ENCODE assay signal across 13 cellular contexts in genomic region chr4:99324978-99325377, GRCh38. TPM values are rescaled to one million over a fixed set of nuclear protein-coding genes. Genes with fewer than 3 reads are reported as not detected.
DNase-seq lines count a peak whose midpoint lies in the region; ATAC-seq and TF ChIP-seq lines count a peak whose summit lies in the region.
"Had no signal": no experiment of that assay in that cellular context is flagged by ENCODE, and none has a peak within 500 bp of the region (broad histone marks: within the 10 kb centered on the region; RNA-seq: fewer than 3 reads in every experiment).

No MANE protein-coding gene starts in this region.

- no peaks in the 10 kb centered on the region for H3K36me3 Mint-ChIP-seq in activated T-cell treated with anti-CD3 and anti-CD28 coated beads, Interleukin-2, amount 50 U/mL, for 4 hours (ENCODE audit: insufficient read depth)
- no peaks in the 10 kb centered on the region for H3K36me3 Mint-ChIP-seq in T-helper 17 cell (ENCODE audit: low read depth)
- H3K36me3 Mint-ChIP-seq: IgD-negative memory B cell had no signal

- no peak overlapping the region for H3K27ac Mint-ChIP-seq in T-helper 17 cell
- H3K27ac Mint-ChIP-seq: activated CD4-positive, alpha-beta memory T cell treated with anti-CD3 and anti-CD28 coated beads, Interleukin-2, amount 10 ng/mL, durations not matched to agents 7 days and 5 days; IgD-negative memory B cell had no signal

- H3K4me3 Mint-ChIP-seq in activated T-cell treated with anti-CD3 and anti-CD28 coated beads, Interleukin-2, amount 50 U/mL, for 4 hours: no peak overlapping the region
- no peak overlapping the region for H3K4me3 Mint-ChIP-seq in T-helper 17 cell
- H3K4me3 Mint-ChIP-seq: activated CD4-positive, alpha-beta memory T cell treated with anti-CD3 and anti-CD28 coated beads, Interleukin-2, amount 10 ng/mL, durations not matched to agents 7 days and 5 days; IgD-negative memory B cell had no signal

- no peaks in the 10 kb centered on the region for H3K9me3 Mint-ChIP-seq in activated T-cell treated with anti-CD3 and anti-CD28 coated beads, Interleukin-2, amount 50 U/mL, for 4 hours
- H3K9me3 Mint-ChIP-seq: activated CD4-positive, alpha-beta memory T cell treated with anti-CD3 and anti-CD28 coated beads, Interleukin-2, amount 10 ng/mL, durations not matched to agents 7 days and 5 days had no signal

- peak; percentile 87 for DNase-seq in AG20443 (ENCODE audit: low spot score)
- DNase-seq in astrocyte of the spinal cord (ENCODE audit: low read depth, low spot score): peak; percentile 59
- DNase-seq in left ventricle myocardium superior: peak; percentile 69
- DNase-seq in activated T-cell treated with anti-CD3 and anti-CD28 coated beads, Interleukin-2, amount 50 U/mL, for 4 hours: no peak
- no peak for DNase-seq in NCI-H82 treated with DMSO at 0.1 percent for 48 hours (lab: John Stamatoyannopoulos, UW; ENCODE audit: unreplicated experiment)
- DNase-seq in activated T-cell treated with anti-CD3 and anti-CD28 coated beads for 4 hours: no peak
- DNase-seq in T-helper 17 cell: no peak
- DNase-seq: activated CD4-positive, alpha-beta memory T cell treated with anti-CD3 and anti-CD28 coated beads, Interleukin-2, amount 10 ng/mL, durations not matched to agents 7 days and 5 days; BE2C; NCI-H226 had no signal

- H3K9ac ChIP-seq in rectal smooth muscle tissue (ENCODE audit: low read length): no peak overlapping the region

- H3K9me3 ChIP-seq in T-helper 17 cell (ENCODE audit: control insufficient read depth, low read length, poor library complexity, severe bottlenecking): no peaks in the 10 kb centered on the region
- H3K9me3 ChIP-seq: BE2C had no signal

- no peaks in the 10 kb centered on the region for H3K27me3 ChIP-seq in rectal smooth muscle tissue (ENCODE audit: control insufficient read depth, insufficient read depth, low read length)
- H3K27me3 ChIP-seq: BE2C had no signal

- peak overlapping the region; percentile 70 for H3K27ac ChIP-seq in rectal smooth muscle tissue (ENCODE audit: low read depth, low read length)

- H3K36me3 ChIP-seq in rectal smooth muscle tissue (ENCODE audit: control insufficient read depth, insufficient read depth, low read length): no peaks in the 10 kb centered on the region
- H3K36me3 ChIP-seq: BE2C had no signal

- no peaks in the 10 kb centered on the region for H3K4me1 Mint-ChIP-seq in activated T-cell treated with anti-CD3 and anti-CD28 coated beads, Interleukin-2, amount 50 U/mL, for 4 hours (ENCODE audit: low read depth)
- H3K4me1 Mint-ChIP-seq in T-helper 17 cell: no peaks in the 10 kb centered on the region
- H3K4me1 Mint-ChIP-seq: activated CD4-positive, alpha-beta memory T cell treated with anti-CD3 and anti-CD28 coated beads, Interleukin-2, amount 10 ng/mL, durations not matched to agents 7 days and 5 days; IgD-negative memory B cell had no signal

- peak; percentile 87 for ATAC-seq in left ventricle myocardium superior
- ATAC-seq in activated T-cell treated with anti-CD3 and anti-CD28 coated beads, Interleukin-2, amount 50 U/mL, for 4 hours: no peak
- ATAC-seq in T-helper 17 cell: no peak
- ATAC-seq: SK-N-SH treated with all-trans-retinoic acid at 6 μM for 48 hours had no signal

- H3K4me3 ChIP-seq in astrocyte of the spinal cord (ENCODE audit: low read depth, low read length): no peak overlapping the region
- H3K4me3 ChIP-seq in rectal smooth muscle tissue (ENCODE audit: low read length): no peak overlapping the region

- peaks cover 10% of the 10 kb centered on the region for H3K4me1 ChIP-seq in rectal smooth muscle tissue (ENCODE audit: control insufficient read depth, insufficient read depth, low read length)
- H3K4me1 ChIP-seq: BE2C had no signal

- intact Hi-C loops in left ventricle myocardium superior (cut with micrococcal nuclease): no loop called here

- in situ Hi-C loops in astrocyte of the spinal cord (cut with HindIII; ENCODE audit: low sequenced_read_pairs): no loop called here

- H3K27me3 Mint-ChIP-seq in activated T-cell treated with anti-CD3 and anti-CD28 coated beads, Interleukin-2, amount 50 U/mL, for 4 hours (ENCODE audit: low read depth): peaks cover 2% of the 10 kb centered on the region
- peaks cover 14% of the 10 kb centered on the region for H3K27me3 Mint-ChIP-seq in T-helper 17 cell

- no peak for TF ChIP-seq CTCF in astrocyte of the spinal cord (IDR thresholded peaks at IDR 0.05; ENCODE audit: low read depth, low read length)

RNA-seq across cellular contexts. Expression of gene ADH1B, which starts 3.8 kb away (rescaled TPM):
- total RNA-seq in left ventricle myocardium superior: 110 TPM
- 1 to 10 TPM in 2 of 3 donors, under 1 TPM in 1; 0.91 to 1.1 (median 1.0) TPM for total RNA-seq in activated T-cell treated with anti-CD3 and anti-CD28 coated beads, Interleukin-2, amount 50 U/mL, for 4 hours
- not detected for total RNA-seq in T-helper 17 cell
- total RNA-seq: activated CD4-positive, alpha-beta memory T cell treated with anti-CD3 and anti-CD28 coated beads, Interleukin-2, amount 10 ng/mL, durations not matched to agents 7 days and 5 days had no signal

RNA-seq across cellular contexts. Expression of gene ADH1C, which starts 27.6 kb away (rescaled TPM):
- total RNA-seq in left ventricle myocardium superior (7.6 TPM), T-helper 17 cell (not detected)
- total RNA-seq in activated T-cell treated with anti-CD3 and anti-CD28 coated beads, Interleukin-2, amount 50 U/mL, for 4 hours: under 1 TPM; 0.11 to 0.20 (median 0.16) TPM
- total RNA-seq: activated CD4-positive, alpha-beta memory T cell treated with anti-CD3 and anti-CD28 coated beads, Interleukin-2, amount 10 ng/mL, durations not matched to agents 7 days and 5 days had no signal

RNA-seq across cellular contexts. Expression of gene ADH1A, which starts 34.2 kb away (rescaled TPM):
- total RNA-seq in left ventricle myocardium superior (0.57 TPM), T-helper 17 cell (not detected)
- not detected for total RNA-seq in activated T-cell treated with anti-CD3 and anti-CD28 coated beads, Interleukin-2, amount 50 U/mL, for 4 hours
- total RNA-seq: activated CD4-positive, alpha-beta memory T cell treated with anti-CD3 and anti-CD28 coated beads, Interleukin-2, amount 10 ng/mL, durations not matched to agents 7 days and 5 days had no signal

Comparison
In these comparisons a context has a peak if more than half of its experiments do, and no peak if none do; other contexts are left out.
1. DNase-seq: peak in AG20443 (single experiment), astrocyte of the spinal cord (single experiment) and left ventricle myocardium superior (single experiment); none in activated T-cell treated with anti-CD3 and anti-CD28 coated beads, Interleukin-2, amount 50 U/mL, for 4 hours (single experiment), NCI-H82 treated with DMSO at 0.1 percent for 48 hours (single experiment), activated T-cell treated with anti-CD3 and anti-CD28 coated beads for 4 hours (single experiment) and T-helper 17 cell (0 of 3).
2. RNA of gene ADH1B, which starts 3.8 kb away (total RNA-seq): 110 TPM in left ventricle myocardium superior (single experiment); 0.91 to 1.1 TPM in activated T-cell treated with anti-CD3 and anti-CD28 coated beads, Interleukin-2, amount 50 U/mL, for 4 hours and not detected in T-helper 17 cell; every median in the first group is over 10 times any median in the second.